Comparison of ENCODE assay signal across 8 cellular contexts in the genomic region with DNA sequence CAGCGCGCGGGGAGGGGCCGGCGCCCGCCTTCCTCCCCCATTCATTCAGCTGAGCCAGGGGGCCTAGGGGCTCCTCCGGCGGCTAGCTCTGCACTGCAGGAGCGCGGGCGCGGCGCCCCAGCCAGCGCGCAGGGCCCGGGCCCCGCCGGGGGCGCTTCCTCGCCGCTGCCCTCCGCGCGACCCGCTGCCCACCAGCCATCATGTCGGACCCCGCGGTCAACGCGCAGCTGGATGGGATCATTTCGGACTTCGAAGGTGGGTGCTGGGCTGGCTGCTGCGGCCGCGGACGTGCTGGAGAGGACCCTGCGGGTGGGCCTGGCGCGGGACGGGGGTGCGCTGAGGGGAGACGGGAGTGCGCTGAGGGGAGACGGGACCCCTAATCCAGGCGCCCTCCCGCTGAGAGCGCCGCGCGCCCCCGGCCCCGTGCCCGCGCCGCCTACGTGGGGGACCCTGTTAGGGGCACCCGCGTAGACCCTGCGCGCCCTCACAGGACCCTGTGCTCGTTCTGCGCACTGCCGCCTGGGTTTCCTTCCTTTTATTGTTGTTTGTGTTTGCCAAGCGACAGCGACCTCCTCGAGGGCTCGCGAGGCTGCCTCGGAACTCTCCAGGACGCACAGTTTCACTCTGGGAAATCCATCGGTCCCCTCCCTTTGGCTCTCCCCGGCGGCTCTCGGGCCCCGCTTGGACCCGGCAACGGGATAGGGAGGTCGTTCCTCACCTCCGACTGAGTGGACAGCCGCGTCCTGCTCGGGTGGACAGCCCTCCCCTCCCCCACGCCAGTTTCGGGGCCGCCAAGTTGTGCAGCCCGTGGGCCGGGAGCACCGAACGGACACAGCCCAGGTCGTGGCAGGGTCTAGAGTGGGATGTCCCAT.
DNase-seq lines count a peak whose midpoint lies in the region; ATAC-seq and TF ChIP-seq lines count a peak whose summit lies in the region.

No MANE protein-coding gene starts in this region.

- CTCF ChIA-PET in activated CD8-positive, alpha-beta T cell treated with anti-CD3 and anti-CD28 coated beads, Interleukin-2, amount 10 ng/mL, durations not matched to agents 7 days and 5 days (lab: Charles Lee): interaction anchor here (0.9 to 5.0 kb wide), 13 partner anchors 9 to 71 kb away, joined by 3 to 59 read pairs (median 8); no protein-coding TSS in a partner anchor

- peaks cover 65% of the 10 kb centered on the region for H3K4me1 Mint-ChIP-seq in activated CD8-positive, alpha-beta T cell treated with anti-CD3 and anti-CD28 coated beads, Interleukin-2, amount 10 ng/mL, durations not matched to agents 7 days and 5 days (ENCODE audit: low read depth)

- no peaks in the 10 kb centered on the region for H3K36me3 ChIP-seq in osteoblast (ENCODE audit: insufficient read depth, low read length)

- TF ChIP-seq CTCF in fibroblast of pulmonary artery (IDR thresholded peaks at IDR 0.05; ENCODE audit: low read length, missing control alignments): no peak
- TF ChIP-seq CTCF in osteoblast (IDR thresholded peaks at IDR 0.05; ENCODE audit: extremely low read depth, low read depth, low read length): no peak

- peaks cover 38% of the 10 kb centered on the region for H3K36me3 Mint-ChIP-seq in activated CD8-positive, alpha-beta T cell treated with anti-CD3 and anti-CD28 coated beads, Interleukin-2, amount 10 ng/mL, durations not matched to agents 7 days and 5 days (ENCODE audit: low read depth)

- H3K4me2 ChIP-seq in osteoblast (ENCODE audit: insufficient read depth, low read length): peak overlapping the region; percentile 89

- ATAC-seq in HG02973 (IDR thresholded peaks at IDR 0.05; ENCODE audit: unreplicated experiment) (peak; percentile 22), GM21576 (IDR thresholded peaks at IDR 0.05; ENCODE audit: unreplicated experiment) (no peak)
- ATAC-seq in activated CD8-positive, alpha-beta T cell treated with anti-CD3 and anti-CD28 coated beads, Interleukin-2, amount 10 ng/mL, durations not matched to agents 7 days and 5 days: peak; percentile 28

- H3K4me3 ChIP-seq in fibroblast of pulmonary artery (replicated peaks; ENCODE audit: low read depth, low read length) (peak overlapping the region; percentile 82), osteoblast (ENCODE audit: insufficient read depth, low read length) (peak overlapping the region; percentile 85)

- DNase-seq in ELR (ENCODE audit: low read depth) (peak; percentile 62), fibroblast of pulmonary artery (ENCODE audit: low read depth) (no peak), osteoblast (ENCODE audit: insufficient read length, low spot score, missing footprints) (peak; percentile 91), 8988T (no peak), NCI-H1048 (lab: John Stamatoyannopoulos, UW) (no peak)
- peak; percentile 71 for DNase-seq in activated CD8-positive, alpha-beta T cell treated with anti-CD3 and anti-CD28 coated beads, Interleukin-2, amount 10 ng/mL, durations not matched to agents 7 days and 5 days

- H3K4me3 Mint-ChIP-seq in activated CD8-positive, alpha-beta T cell treated with anti-CD3 and anti-CD28 coated beads, Interleukin-2, amount 10 ng/mL, durations not matched to agents 7 days and 5 days: peak overlapping the region; percentile 95

- H3K9me3 ChIP-seq in osteoblast (ENCODE audit: low read depth, low read length): no peaks in the 10 kb centered on the region

- POLR2A ChIA-PET in activated CD8-positive, alpha-beta T cell treated with anti-CD3 and anti-CD28 coated beads, Interleukin-2, amount 10 ng/mL, durations not matched to agents 7 days and 5 days (lab: Charles Lee): interaction anchor here (0.6 to 3.1 kb wide), 10 partner anchors 9 to 585 kb away, joined by 3 to 54 read pairs (median 4); partner anchors contain the start of gene TNRC6C

- H3K27me3 ChIP-seq in osteoblast (ENCODE audit: insufficient read depth, low read length): no peaks in the 10 kb centered on the region

- H2AFZ ChIP-seq in osteoblast (ENCODE audit: low read length): no peak overlapping the region

- H3K79me2 ChIP-seq in osteoblast (ENCODE audit: insufficient read depth, low read length): peaks cover 97% of the 10 kb centered on the region

- H4K20me1 ChIP-seq in osteoblast (ENCODE audit: insufficient read depth, low read length): peaks cover 69% of the 10 kb centered on the region

- H3K27ac Mint-ChIP-seq in activated CD8-positive, alpha-beta T cell treated with anti-CD3 and anti-CD28 coated beads, Interleukin-2, amount 10 ng/mL, durations not matched to agents 7 days and 5 days: peak overlapping the region; percentile 93

- H3K27me3 Mint-ChIP-seq in activated CD8-positive, alpha-beta T cell treated with anti-CD3 and anti-CD28 coated beads, Interleukin-2, amount 10 ng/mL, durations not matched to agents 7 days and 5 days (ENCODE audit: low read depth): peaks cover 2% of the 10 kb centered on the region

- no peaks in the 10 kb centered on the region for H3K9me3 Mint-ChIP-seq in activated CD8-positive, alpha-beta T cell treated with anti-CD3 and anti-CD28 coated beads, Interleukin-2, amount 10 ng/mL, durations not matched to agents 7 days and 5 days (ENCODE audit: insufficient read depth)

- H3K4me1 ChIP-seq in osteoblast (ENCODE audit: insufficient read depth, low read length): peaks cover 69% of the 10 kb centered on the region

- peak overlapping the region; percentile 92 for H3K27ac ChIP-seq in osteoblast (ENCODE audit: low read depth, low read length)

Comparison
In these comparisons a context has a peak if more than half of its experiments do, and no peak if none do; other contexts are left out.
1. DNase-seq: peak in ELR (single experiment), activated CD8-positive, alpha-beta T cell treated with anti-CD3 and anti-CD28 coated beads, Interleukin-2, amount 10 ng/mL, durations not matched to agents 7 days and 5 days (single experiment) and osteoblast (single experiment); none in fibroblast of pulmonary artery (single experiment), 8988T (single experiment) and NCI-H1048 (single experiment).